Comparison of ENCODE assay signal across 17 cellular contexts in the genomic region with DNA sequence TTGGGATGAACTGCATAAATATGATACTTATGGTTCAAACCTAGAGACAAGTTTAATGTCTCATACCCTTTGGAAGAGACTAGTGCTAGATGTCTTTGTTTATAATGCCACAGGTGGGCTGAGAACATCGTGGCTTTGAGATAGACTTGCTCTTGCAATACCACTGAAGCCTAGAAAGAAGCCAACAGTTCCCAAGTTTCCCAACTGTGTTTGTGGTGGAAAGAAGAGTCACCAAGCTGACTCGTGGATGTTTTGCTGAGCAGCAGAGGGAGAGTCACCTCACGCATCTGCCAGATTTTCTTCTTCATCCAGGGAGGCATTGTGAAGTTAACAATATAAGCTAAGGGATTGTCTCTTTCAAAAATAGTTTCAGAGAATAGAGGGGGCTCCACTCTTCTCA.
DNase-seq lines count a peak whose midpoint lies in the region; TF ChIP-seq lines count a peak whose summit lies in the region.
"Had no signal": no experiment of that assay in that cellular context is flagged by ENCODE, and none has a peak within 500 bp of the region (broad histone marks: within the 10 kb centered on the region; RNA-seq: fewer than 3 reads in every experiment).

No MANE protein-coding gene starts in this region.

- no peaks in the 10 kb centered on the region for H3K36me3 Mint-ChIP-seq in MCF 10A (ENCODE audit: insufficient read depth, unreplicated experiment)
- no peaks in the 10 kb centered on the region for H3K36me3 Mint-ChIP-seq in activated CD4-positive, alpha-beta T cell treated with anti-CD3 and anti-CD28 coated beads, Interleukin-2, amount 10 ng/mL, durations not matched to agents 7 days and 5 days (ENCODE audit: low read depth)

- TF ChIP-seq CTCF in MCF 10A (IDR thresholded peaks at IDR 0.05; ENCODE audit: unreplicated experiment) (no peak), breast epithelium (IDR thresholded peaks at IDR 0.05) (no peak)

- DNase-seq in MCF 10A (ENCODE audit: unreplicated experiment) (peak; percentile 67), breast epithelium (ENCODE audit: low spot score in 2 of 2) (no peak), astrocyte of the hippocampus (ENCODE audit: low read depth, low spot score) (peak; percentile 4), left kidney (ENCODE audit: low read depth, low spot score) (peak; percentile 22), cortex of kidney (lab: John Stamatoyannopoulos, UW) (no peak), NCI-H1694 (lab: John Stamatoyannopoulos, UW) (no peak), NCI-H2107 treated with DMSO at 0.1 percent for 48 hours (lab: John Stamatoyannopoulos, UW; ENCODE audit: unreplicated experiment) (no peak)
- DNase-seq in activated CD4-positive, alpha-beta T cell treated with anti-CD3 and anti-CD28 coated beads, Interleukin-2, amount 10 ng/mL, durations not matched to agents 7 days and 5 days = no peak
- DNase-seq: CD4-positive, alpha-beta T cell; KBM-7; NCI-H1417; NCI-H187 treated with DMSO at 0.1 percent for 48 hours; NCI-H226; NCI-H524; PC-9; SJCRH30 had no signal

- no peaks in the 10 kb centered on the region for H3K36me3 ChIP-seq in breast epithelium
- H3K36me3 ChIP-seq: SJCRH30 had no signal

- no peak overlapping the region for H3K27ac ChIP-seq in breast epithelium
- H3K27ac ChIP-seq: 22Rv1, PC-9, SJCRH30 had no signal

- peak overlapping the region; percentile 37 for H3K27ac Mint-ChIP-seq in MCF 10A (ENCODE audit: low read depth, unreplicated experiment)
- no peak overlapping the region for H3K27ac Mint-ChIP-seq in activated CD4-positive, alpha-beta T cell treated with anti-CD3 and anti-CD28 coated beads, Interleukin-2, amount 10 ng/mL, durations not matched to agents 7 days and 5 days
- H3K27ac Mint-ChIP-seq: CD4-positive, alpha-beta T cell had no signal

- H3K4me3 ChIP-seq in breast epithelium = no peak overlapping the region
- H3K4me3 ChIP-seq: PC-9, SJCRH30 had no signal

- no peaks in the 10 kb centered on the region for H3K9me3 Mint-ChIP-seq in MCF 10A (ENCODE audit: unreplicated experiment)
- no peaks in the 10 kb centered on the region for H3K9me3 Mint-ChIP-seq in activated CD4-positive, alpha-beta T cell treated with anti-CD3 and anti-CD28 coated beads, Interleukin-2, amount 10 ng/mL, durations not matched to agents 7 days and 5 days

- CTCF ChIA-PET in MCF 10A (lab: Yijun Ruan, JAX) = interaction anchor here (1.1 kb wide), 1 partner anchor 14 kb away, joined by 3 read pairs; no protein-coding TSS in a partner anchor
- CTCF ChIA-PET in activated CD4-positive, alpha-beta T cell treated with anti-CD3 and anti-CD28 coated beads, Interleukin-2, amount 10 ng/mL, durations not matched to agents 7 days and 5 days (lab: Charles Lee) = no interaction called here

- no peaks in the 10 kb centered on the region for H3K27me3 ChIP-seq in breast epithelium
- H3K27me3 ChIP-seq: SJCRH30 had no signal

- TF ChIP-seq POLR2A in breast epithelium (IDR thresholded peaks at IDR 0.05) = no peak

- H3K27me3 Mint-ChIP-seq in MCF 10A (ENCODE audit: insufficient read depth, unreplicated experiment) = no peaks in the 10 kb centered on the region
- no peaks in the 10 kb centered on the region for H3K27me3 Mint-ChIP-seq in activated CD4-positive, alpha-beta T cell treated with anti-CD3 and anti-CD28 coated beads, Interleukin-2, amount 10 ng/mL, durations not matched to agents 7 days and 5 days
- H3K27me3 Mint-ChIP-seq: CD4-positive, alpha-beta T cell had no signal

- no peaks in the 10 kb centered on the region for H3K9me3 ChIP-seq in breast epithelium
- H3K9me3 ChIP-seq: SJCRH30 had no signal

- no peak overlapping the region for H3K4me3 Mint-ChIP-seq in MCF 10A (ENCODE audit: unreplicated experiment)
- H3K4me3 Mint-ChIP-seq in activated CD4-positive, alpha-beta T cell treated with anti-CD3 and anti-CD28 coated beads, Interleukin-2, amount 10 ng/mL, durations not matched to agents 7 days and 5 days = no peak overlapping the region
- H3K4me3 Mint-ChIP-seq: CD4-positive, alpha-beta T cell had no signal

- H3K4me1 Mint-ChIP-seq in MCF 10A (ENCODE audit: insufficient read depth, unreplicated experiment) = peaks cover 13% of the 10 kb centered on the region
- H3K4me1 Mint-ChIP-seq in activated CD4-positive, alpha-beta T cell treated with anti-CD3 and anti-CD28 coated beads, Interleukin-2, amount 10 ng/mL, durations not matched to agents 7 days and 5 days = no peaks in the 10 kb centered on the region

- BruUV-seq in MCF 10A (replicated peaks; lab: Mats Ljungman, UMichigan) = no TSS peak

- no peaks in the 10 kb centered on the region for H3K4me1 ChIP-seq in breast epithelium
- H3K4me1 ChIP-seq: SJCRH30 had no signal

- POLR2A ChIA-PET in MCF 10A (lab: Yijun Ruan, JAX) = no interaction called here
- POLR2A ChIA-PET in activated CD4-positive, alpha-beta T cell treated with anti-CD3 and anti-CD28 coated beads, Interleukin-2, amount 10 ng/mL, durations not matched to agents 7 days and 5 days (lab: Charles Lee) = no interaction called here

- intact Hi-C loops in MCF 10A (cut with micrococcal nuclease) (no loop called here), breast epithelium (cut with DNase I; ENCODE audit: low total_unique reads) (no loop called here)

Comparison
In these comparisons a context has a peak if more than half of its experiments do, and no peak if none do; other contexts are left out.
1. DNase-seq: peak in MCF 10A (single experiment), astrocyte of the hippocampus (single experiment) and left kidney (single experiment); none in breast epithelium (0 of 2), cortex of kidney (single experiment), activated CD4-positive, alpha-beta T cell treated with anti-CD3 and anti-CD28 coated beads, Interleukin-2, amount 10 ng/mL, durations not matched to agents 7 days and 5 days (single experiment), NCI-H1694 (single experiment) and NCI-H2107 treated with DMSO at 0.1 percent for 48 hours (single experiment).